ENCODE assay signal across 8 cellular contexts in the genomic region with DNA sequence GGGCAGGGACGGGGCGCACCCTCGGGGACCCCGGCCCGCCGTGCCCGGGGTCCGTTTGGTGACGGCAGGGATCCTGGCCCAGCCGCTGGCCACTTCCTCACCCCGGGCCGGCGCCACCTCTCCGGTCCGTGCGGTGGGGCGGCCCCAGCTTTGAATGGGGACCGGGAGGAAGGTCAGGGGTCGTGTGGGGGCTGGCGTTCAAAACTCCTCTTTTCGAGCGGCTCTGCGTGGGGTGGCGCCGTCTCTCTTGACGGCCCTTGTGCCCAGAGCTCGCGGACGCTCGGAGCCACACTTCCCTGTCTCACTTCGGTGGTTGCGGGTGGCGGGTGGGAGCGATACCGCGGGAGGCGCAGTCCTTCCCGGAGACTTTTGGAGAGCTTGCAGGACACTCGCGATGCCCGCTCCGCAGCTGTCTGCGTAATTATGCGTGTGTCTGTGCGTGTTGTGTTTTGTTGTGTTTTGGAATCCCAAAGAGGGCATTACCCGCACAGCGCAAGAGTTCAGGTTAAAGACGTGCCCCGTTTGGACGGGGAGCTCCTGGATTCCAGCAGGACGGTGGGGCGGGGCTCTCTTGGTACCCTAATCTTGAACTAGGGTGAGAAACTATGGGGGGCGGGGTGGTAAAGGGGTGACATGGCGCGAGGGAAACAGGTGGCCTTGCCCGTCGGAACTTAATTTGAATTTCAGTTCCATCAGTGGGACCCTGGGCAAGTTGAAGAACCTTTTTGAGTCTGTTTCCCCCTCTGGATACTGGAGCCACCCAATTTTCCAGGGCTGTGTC. TPM values are rescaled to one million over a fixed set of nuclear protein-coding genes. Genes with fewer than 3 reads are reported as not detected.
DNase-seq lines count a peak whose midpoint lies in the region; ATAC-seq and TF ChIP-seq lines count a peak whose summit lies in the region.

No MANE protein-coding gene starts in this region.

- peaks cover 2% of the 10 kb centered on the region; the same call in 1 of the 2 replicates for H3K4me1 ChIP-seq in iPS-20b (ENCODE audit: insufficient read depth, low read length)

- H3K9me3 Mint-ChIP-seq in activated naive CD8-positive, alpha-beta T cell treated with anti-CD3 and anti-CD28 coated beads, Interleukin-2, amount 10 ng/mL, durations not matched to agents 7 days and 5 days, result no peaks in the 10 kb centered on the region

- H3K27me3 Mint-ChIP-seq in activated naive CD8-positive, alpha-beta T cell treated with anti-CD3 and anti-CD28 coated beads, Interleukin-2, amount 10 ng/mL, durations not matched to agents 7 days and 5 days, result peaks cover 76% of the 10 kb centered on the region

- H3K27me3 ChIP-seq in iPS-20b (ENCODE audit: insufficient read depth, low read length), result peaks cover 56% of the 10 kb centered on the region

- H3K4me3 Mint-ChIP-seq in activated naive CD8-positive, alpha-beta T cell treated with anti-CD3 and anti-CD28 coated beads, Interleukin-2, amount 10 ng/mL, durations not matched to agents 7 days and 5 days, result peak overlapping the region; percentile 88

- H3K36me3 ChIP-seq in iPS-20b (ENCODE audit: insufficient read depth, low read depth, low read length), result no peaks in the 10 kb centered on the region

- peaks cover 7% of the 10 kb centered on the region for H3K4me1 Mint-ChIP-seq in activated naive CD8-positive, alpha-beta T cell treated with anti-CD3 and anti-CD28 coated beads, Interleukin-2, amount 10 ng/mL, durations not matched to agents 7 days and 5 days

- H3K9ac ChIP-seq in iPS-20b (ENCODE audit: low read depth, low read length), result no peak overlapping the region

- TF ChIP-seq CTCF in 22Rv1 (IDR thresholded peaks at IDR 0.05), result 0 out of 2 replicates have a peak, but pooled peaks have one; percentile 9

- H3K4me3 ChIP-seq in iPS-20b (ENCODE audit: low read length), result peak overlapping the region; percentile 77

- H3K27ac Mint-ChIP-seq in activated naive CD8-positive, alpha-beta T cell treated with anti-CD3 and anti-CD28 coated beads, Interleukin-2, amount 10 ng/mL, durations not matched to agents 7 days and 5 days, result no peak overlapping the region

- DNase-seq in activated naive CD8-positive, alpha-beta T cell treated with anti-CD3 and anti-CD28 coated beads, Interleukin-2, amount 10 ng/mL, durations not matched to agents 7 days and 5 days, result peak; percentile 49
- DNase-seq in stimulated activated CD8-positive, alpha-beta memory T cell treated with anti-CD3 and anti-CD28 coated beads, Interleukin-4, amount 100 ng/mL, for 48 hours, result peak; percentile 41
- DNase-seq in cerebellum (ENCODE audit: low spot score), result no peak
- no peak for DNase-seq in stimulated activated CD4-positive, alpha-beta T cell treated with anti-CD3 and anti-CD28 coated beads, Interleukin-4, amount 100 ng/mL, for 24 hours

- H3K36me3 Mint-ChIP-seq in activated naive CD8-positive, alpha-beta T cell treated with anti-CD3 and anti-CD28 coated beads, Interleukin-2, amount 10 ng/mL, durations not matched to agents 7 days and 5 days, result no peaks in the 10 kb centered on the region

- H3K9me3 ChIP-seq in iPS-20b (ENCODE audit: insufficient read depth, low read depth, low read length), result no peaks in the 10 kb centered on the region

- H3K27ac ChIP-seq in 22Rv1 (no peak overlapping the region), iPS-20b (ENCODE audit: low read length) (no peak overlapping the region)

- POLR2A ChIA-PET in activated naive CD8-positive, alpha-beta T cell treated with anti-CD3 and anti-CD28 coated beads, Interleukin-2, amount 10 ng/mL, durations not matched to agents 7 days and 5 days (lab: Charles Lee), result interaction anchor here (1.1 kb wide), 1 partner anchor 94 kb away, joined by 4 read pairs; no protein-coding TSS in a partner anchor

- ATAC-seq in GM19023 (IDR thresholded peaks at IDR 0.05; ENCODE audit: unreplicated experiment) (peak; percentile 21), HG03520 (IDR thresholded peaks at IDR 0.05; ENCODE audit: unreplicated experiment) (peak; percentile 17)
- ATAC-seq in activated naive CD8-positive, alpha-beta T cell treated with anti-CD3 and anti-CD28 coated beads, Interleukin-2, amount 10 ng/mL, durations not matched to agents 7 days and 5 days (ENCODE audit: low read depth), result peak; percentile 24

RNA-seq across cellular contexts. Expression of gene PLCG2, which starts 0.6 kb away (rescaled TPM):
- 10 to 100 TPM; 13.5 to 15.2 TPM for total RNA-seq in activated naive CD8-positive, alpha-beta T cell treated with anti-CD3 and anti-CD28 coated beads, Interleukin-2, amount 10 ng/mL, durations not matched to agents 7 days and 5 days
- total RNA-seq in cerebellum, result 3.2 TPM

Comparison
In these comparisons a context has a peak if more than half of its experiments do, and no peak if none do; other contexts are left out.
1. DNase-seq: peak in activated naive CD8-positive, alpha-beta T cell treated with anti-CD3 and anti-CD28 coated beads, Interleukin-2, amount 10 ng/mL, durations not matched to agents 7 days and 5 days (single experiment) and stimulated activated CD8-positive, alpha-beta memory T cell treated with anti-CD3 and anti-CD28 coated beads, Interleukin-4, amount 100 ng/mL, for 48 hours (single experiment); none in cerebellum (single experiment) and stimulated activated CD4-positive, alpha-beta T cell treated with anti-CD3 and anti-CD28 coated beads, Interleukin-4, amount 100 ng/mL, for 24 hours (single experiment).
2. Peak in every context shown above with its lines, with median percentiles within 50 percentile points of each other: ATAC-seq.